7 cellular contexts compared by ENCODE assay signal in the genomic region with DNA sequence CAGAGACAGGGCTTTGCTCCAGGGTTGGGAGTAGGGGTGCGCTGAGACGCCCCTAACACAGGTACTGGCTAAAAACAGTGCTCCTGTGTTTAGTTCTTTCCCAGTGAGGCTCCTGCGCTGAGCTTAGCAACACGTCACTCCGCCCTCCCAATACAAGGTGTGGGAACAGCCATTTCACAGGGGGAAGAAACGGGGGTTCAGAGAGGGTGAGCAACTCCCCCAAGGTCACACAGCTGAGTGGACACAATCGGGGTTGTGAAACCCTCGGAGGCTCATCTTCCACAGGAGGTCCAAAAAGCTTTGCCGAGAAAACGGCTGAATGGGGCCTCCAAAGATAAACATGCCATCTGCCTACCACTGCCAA.
DNase-seq lines count a peak whose midpoint lies in the region; ATAC-seq and TF ChIP-seq lines count a peak whose summit lies in the region.

No MANE protein-coding gene starts in this region.

- ATAC-seq in GM21515 (IDR thresholded peaks at IDR 0.05; ENCODE audit: unreplicated experiment), result peak; percentile 1
- peak; percentile 27 for ATAC-seq in stimulated activated effector memory CD8-positive, alpha-beta T cell treated with anti-CD3 and anti-CD28 coated beads, Interleukin-12 subunit alpha, Interleukin-12 subunit beta, amount 100 ng/mL, for 72 hours

- peak overlapping the region; percentile 42 for H3K27ac ChIP-seq in RWPE1

- CTCF ChIA-PET in RWPE1 (lab: Yijun Ruan, JAX), result no interaction called here

- H3K36me3 Mint-ChIP-seq in stimulated activated effector memory CD8-positive, alpha-beta T cell treated with anti-CD3 and anti-CD28 coated beads, Interleukin-12 subunit alpha, Interleukin-12 subunit beta, amount 100 ng/mL, for 72 hours, result no peaks in the 10 kb centered on the region

- POLR2A ChIA-PET in RWPE1 (lab: Yijun Ruan, JAX; ENCODE audit: low non-redundant PET), result interaction anchor here (1.0 kb wide), 1 partner anchor 20 kb away, joined by 3 read pairs; no protein-coding TSS in a partner anchor

- no peaks in the 10 kb centered on the region for H3K9me3 Mint-ChIP-seq in stimulated activated effector memory CD8-positive, alpha-beta T cell treated with anti-CD3 and anti-CD28 coated beads, Interleukin-12 subunit alpha, Interleukin-12 subunit beta, amount 100 ng/mL, for 72 hours

- peaks cover 18% of the 10 kb centered on the region for H3K4me1 Mint-ChIP-seq in stimulated activated effector memory CD8-positive, alpha-beta T cell treated with anti-CD3 and anti-CD28 coated beads, Interleukin-12 subunit alpha, Interleukin-12 subunit beta, amount 100 ng/mL, for 72 hours

- peak overlapping the region; percentile 79 for H3K4me3 Mint-ChIP-seq in stimulated activated effector memory CD8-positive, alpha-beta T cell treated with anti-CD3 and anti-CD28 coated beads, Interleukin-12 subunit alpha, Interleukin-12 subunit beta, amount 100 ng/mL, for 72 hours

- DNase-seq in RWPE1 (ENCODE audit: low spot score), result no peak
- no peak for DNase-seq in fibroblast of pulmonary artery (ENCODE audit: low read depth)
- DNase-seq in stimulated activated effector memory CD8-positive, alpha-beta T cell treated with anti-CD3 and anti-CD28 coated beads, Interleukin-12 subunit alpha, Interleukin-12 subunit beta, amount 100 ng/mL, for 72 hours (ENCODE audit: low spot score in 2 of 2), result peak in 1 of 2 donors; percentile 57
- no peak for DNase-seq in activated gamma-delta T cell (lab: John Stamatoyannopoulos, UW)
- DNase-seq in NCI-H1436 (lab: John Stamatoyannopoulos, UW), result no peak
- DNase-seq in NCI-H510A (lab: John Stamatoyannopoulos, UW), result no peak

- TF ChIP-seq CTCF in RWPE1 (conservative IDR thresholded peaks at IDR 0.05; ENCODE audit: low read depth) (no peak), fibroblast of pulmonary artery (IDR thresholded peaks at IDR 0.05; ENCODE audit: low read length, missing control alignments) (no peak)

- peak overlapping the region; percentile 62 for H3K4me3 ChIP-seq in fibroblast of pulmonary artery (replicated peaks; ENCODE audit: low read depth, low read length)

- H3K27ac Mint-ChIP-seq in stimulated activated effector memory CD8-positive, alpha-beta T cell treated with anti-CD3 and anti-CD28 coated beads, Interleukin-12 subunit alpha, Interleukin-12 subunit beta, amount 100 ng/mL, for 72 hours, result peak overlapping the region; percentile 67
